In genomic region chr12:118525216-118525615, GRCh38 we compare ENCODE assay signal across 25 cellular contexts.
DNase-seq lines count a peak whose midpoint lies in the region; ATAC-seq, FAIRE-seq and TF ChIP-seq lines count a peak whose summit lies in the region.
"Had no signal": no experiment of that assay in that cellular context is flagged by ENCODE, and none has a peak within 500 bp of the region (broad histone marks: within the 10 kb centered on the region; RNA-seq: fewer than 3 reads in every experiment).

No MANE protein-coding gene starts in this region.

- CTCF ChIA-PET in HepG2 (lab: Yijun Ruan, JAX; ENCODE audit: low intra/inter-chr PET ratio, low total read pairs) (no interaction called here), HEK293 (lab: Yijun Ruan, JAX) (no interaction called here)

- FAIRE-seq in HepG2 (lab: Jason Lieb, UNC) = no peak
- FAIRE-seq: A204.1, GM12878, GM12892, GM18507 had no signal

- POLR2A ChIA-PET in HepG2 (lab: Yijun Ruan, JAX) (no interaction called here), HEK293 (lab: Yijun Ruan, JAX) (no interaction called here)

- no peak overlapping the region for H3K4me2 ChIP-seq in HepG2 (ENCODE audit: low read depth, low read length)
- peak overlapping the region in 8 of 11 experiments; percentile 37 to 76 (median 52); a peak in 16 of 22 replicates for H3K4me2 ChIP-seq in BLaER1 treated with 17β-estradiol and CSF1 and Interleukin-3, amounts not matched to agents 10 nM and 100 nM

- TF ChIP-seq CTCF in HepG2 (CRISPR knock-in tag; IDR thresholded peaks at IDR 0.05) = no peak
- TF ChIP-seq CTCF in right lobe of liver (IDR thresholded peaks at IDR 0.05) = no peak
- TF ChIP-seq CTCF in HEK293 (tag by site-specific recombination; IDR thresholded peaks at IDR 0.05) = no peak

- no peaks in the 10 kb centered on the region; a peak in 2 of 5 replicates for H3K27me3 ChIP-seq in HepG2 (ENCODE audit: control insufficient read depth in 1 of 2, insufficient read depth in 2 of 2, low read length in 2 of 2)
- no peaks in the 10 kb centered on the region for H3K27me3 ChIP-seq in right lobe of liver
- H3K27me3 ChIP-seq in BLaER1 treated with 17β-estradiol and CSF1 and Interleukin-3, amounts not matched to agents 10 nM and 100 nM = no peaks in the 10 kb centered on the region

- TF ChIP-seq POLR2A in HepG2 (IDR thresholded peaks at IDR 0.05; ENCODE audit: insufficient read depth in 1 of 2, low read depth in 2 of 2, low read length in 2 of 2) = no peak
- no peak for TF ChIP-seq POLR2A in right lobe of liver (IDR thresholded peaks at IDR 0.05)

- no TSS peak for BruUV-seq in HepG2 (replicated peaks; lab: Mats Ljungman, UMichigan)

- H3K4me3 ChIP-seq in HepG2 (replicated peaks in 1 of 3; ENCODE audit: insufficient read depth in 1 of 3, low read depth in 2 of 3, low read length in 3 of 3) (no peak overlapping the region), right lobe of liver (no peak overlapping the region), HEK293 (ENCODE audit: low read depth, low read length) (no peak overlapping the region)
- no peak overlapping the region for H3K4me3 ChIP-seq in BLaER1 treated with 17β-estradiol and CSF1 and Interleukin-3, amounts not matched to agents 10 nM and 100 nM
- H3K4me3 ChIP-seq: GM12878 had no signal

- no peaks in the 10 kb centered on the region for H3K36me3 ChIP-seq in HepG2 (replicated peaks in 1 of 2; ENCODE audit: control insufficient read depth in 1 of 2, insufficient read depth in 2 of 2, low read length in 2 of 2)
- H3K36me3 ChIP-seq in right lobe of liver = no peaks in the 10 kb centered on the region
- H3K36me3 ChIP-seq in BLaER1 treated with 17β-estradiol and CSF1 and Interleukin-3, amounts not matched to agents 10 nM and 100 nM = no peaks in the 10 kb centered on the region
- H3K36me3 ChIP-seq in HEK293 (ENCODE audit: control insufficient read depth in 2 of 2, insufficient read depth in 1 of 2, low read length in 2 of 2) = no peaks in the 10 kb centered on the region
- H3K36me3 ChIP-seq: BE2C had no signal

- no peaks in the 10 kb centered on the region for H3K79me2 ChIP-seq in HepG2 (ENCODE audit: insufficient read depth, low read length)

- no peaks in the 10 kb centered on the region for H4K20me1 ChIP-seq in HepG2 (ENCODE audit: insufficient read depth, low read length)
- H4K20me1 ChIP-seq in BLaER1 treated with 17β-estradiol and CSF1 and Interleukin-3, amounts not matched to agents 10 nM and 100 nM = no peaks in the 10 kb centered on the region

- no peak for TF ChIP-seq RAD21 in HepG2 (CRISPR knock-in tag; IDR thresholded peaks at IDR 0.05)

- in situ Hi-C loops in HepG2 (cut with HindIII; ENCODE audit: extremely low pct_ligation_motif_present, low pct_unique_long_range_greater_than_20kb) = no loop called here

- H3K9ac ChIP-seq in HepG2 (ENCODE audit: insufficient read depth, low read depth, low read length) = no peak overlapping the region
- H3K9ac ChIP-seq in BLaER1 treated with 17β-estradiol and CSF1 and Interleukin-3, amounts not matched to agents 10 nM and 100 nM = no peak overlapping the region

- H3K9me3 ChIP-seq in HepG2 (ENCODE audit: low read length) (no peaks in the 10 kb centered on the region), right lobe of liver (no peaks in the 10 kb centered on the region), HEK293 (ENCODE audit: control insufficient read depth, insufficient read depth, low read depth, low read length) (no peaks in the 10 kb centered on the region)
- no peaks in the 10 kb centered on the region for H3K9me3 ChIP-seq in BLaER1 treated with 17β-estradiol and CSF1 and Interleukin-3, amounts not matched to agents 10 nM and 100 nM (replicated peaks in 1 of 11)
- H3K9me3 ChIP-seq: BE2C had no signal

- H2AFZ ChIP-seq in HepG2 (ENCODE audit: low read length) = no peak overlapping the region

- WGBS in HepG2 (ENCODE audit: low lambda C conversion rate) = 17% methylated on average over 2 of the region's 2 CpGs
- 50% methylated on average over 2 of the region's 2 CpGs for WGBS in right lobe of liver (ENCODE audit: insufficient coverage, low coverage, low lambda C conversion rate, missing lambda C conversion rate)

- H3K27ac ChIP-seq in HepG2 (ENCODE audit: extremely low read length, insufficient read depth, low read length) = no peak overlapping the region
- H3K27ac ChIP-seq in right lobe of liver = no peak overlapping the region
- no peak overlapping the region for H3K27ac ChIP-seq in BLaER1 treated with 17β-estradiol and CSF1 and Interleukin-3, amounts not matched to agents 10 nM and 100 nM
- H3K27ac ChIP-seq in HEK293 (ENCODE audit: extremely low read depth, low read depth, low read length) = no peak overlapping the region

- H3K4me1 ChIP-seq in HepG2 (ENCODE audit: insufficient read depth, low read length) (no peaks in the 10 kb centered on the region), right lobe of liver (no peaks in the 10 kb centered on the region), HEK293 (ENCODE audit: control insufficient read depth, insufficient read depth, low read length) (no peaks in the 10 kb centered on the region)
- peaks cover 0 to 49% (median 34%) of the 10 kb centered on the region in 10 experiments; a peak in 15 of 20 replicates for H3K4me1 ChIP-seq in BLaER1 treated with 17β-estradiol and CSF1 and Interleukin-3, amounts not matched to agents 10 nM and 100 nM
- H3K4me1 ChIP-seq: BE2C had no signal

- intact Hi-C loops in HepG2 (cut with micrococcal nuclease; ENCODE audit: unreplicated experiment) (no loop called here), right lobe of liver (cut with DNase I) (no loop called here)

- TF ChIP-seq EP300 in HepG2 (IDR thresholded peaks at IDR 0.05; ENCODE audit: low read depth in 2 of 2, low read length in 2 of 2) (no peak), HepG2 (CRISPR knock-in tag; IDR thresholded peaks at IDR 0.05; ENCODE audit: borderline replicate concordance) (no peak)

- ATAC-seq in HepG2 (no peak), right lobe of liver (no peak), HG02610 (IDR thresholded peaks at IDR 0.05; ENCODE audit: unreplicated experiment) (no peak)
- ATAC-seq: GM12878 had no signal

- DNase-seq in HepG2 (ENCODE audit: low spot score) = no peak
- no peak for DNase-seq in right lobe of liver
- DNase-seq in superior temporal gyrus (ENCODE audit: extremely low spot score) = no peak
- DNase-seq: 8988T; ACHN; BE2C; C1 segment of cervical spinal cord; CD4-positive, alpha-beta memory T cell; CD4-positive, CD25-positive, alpha-beta regulatory T cell; CD8-positive, alpha-beta memory T cell; COR-L47; DMS 273 treated with DMSO at 0.1 percent for 48 hours; DMS153; DMS53; DMS79; DND-41; EL; GDM1 had no signal

TF ChIP-seq in HepG2, 621 proteins besides CTCF, POLR2A, EP300 and RAD21:
- peak; percentile 91 for TF ChIP-seq ATF7 (IDR thresholded peaks at IDR 0.05)
- no peak for TF ChIP-seq ATF7 (CRISPR knock-in tag; IDR thresholded peaks at IDR 0.05)
- TF ChIP-seq YEATS4 (CRISPR knock-in tag; IDR thresholded peaks at IDR 0.05; ENCODE audit: borderline replicate concordance) = no peak

TF ChIP-seq in HEK293, 187 proteins besides CTCF, POLR2A, EP300 and RAD21:
- TF ChIP-seq ZNF266 (tag by site-specific recombination; IDR thresholded peaks at IDR 0.05; ENCODE audit: low read depth) = no peak
- TF ChIP-seq ZSCAN23 (tag by site-specific recombination; IDR thresholded peaks at IDR 0.05) = no peak
- TF ChIP-seq ATF2 (tag by site-specific recombination; IDR thresholded peaks at IDR 0.05; ENCODE audit: low read depth) = peak; percentile 52; the same call in 1 of the 2 replicates

Comparison
In these comparisons a context has a peak if more than half of its experiments do, and no peak if none do; other contexts are left out.
1. Of the 63 proteins assayed by ChIP-seq in both HepG2 and HEK293: peak only in HepG2: none; only in HEK293: ATF2; in both: none; in neither: 62.